In the genomic region with DNA sequence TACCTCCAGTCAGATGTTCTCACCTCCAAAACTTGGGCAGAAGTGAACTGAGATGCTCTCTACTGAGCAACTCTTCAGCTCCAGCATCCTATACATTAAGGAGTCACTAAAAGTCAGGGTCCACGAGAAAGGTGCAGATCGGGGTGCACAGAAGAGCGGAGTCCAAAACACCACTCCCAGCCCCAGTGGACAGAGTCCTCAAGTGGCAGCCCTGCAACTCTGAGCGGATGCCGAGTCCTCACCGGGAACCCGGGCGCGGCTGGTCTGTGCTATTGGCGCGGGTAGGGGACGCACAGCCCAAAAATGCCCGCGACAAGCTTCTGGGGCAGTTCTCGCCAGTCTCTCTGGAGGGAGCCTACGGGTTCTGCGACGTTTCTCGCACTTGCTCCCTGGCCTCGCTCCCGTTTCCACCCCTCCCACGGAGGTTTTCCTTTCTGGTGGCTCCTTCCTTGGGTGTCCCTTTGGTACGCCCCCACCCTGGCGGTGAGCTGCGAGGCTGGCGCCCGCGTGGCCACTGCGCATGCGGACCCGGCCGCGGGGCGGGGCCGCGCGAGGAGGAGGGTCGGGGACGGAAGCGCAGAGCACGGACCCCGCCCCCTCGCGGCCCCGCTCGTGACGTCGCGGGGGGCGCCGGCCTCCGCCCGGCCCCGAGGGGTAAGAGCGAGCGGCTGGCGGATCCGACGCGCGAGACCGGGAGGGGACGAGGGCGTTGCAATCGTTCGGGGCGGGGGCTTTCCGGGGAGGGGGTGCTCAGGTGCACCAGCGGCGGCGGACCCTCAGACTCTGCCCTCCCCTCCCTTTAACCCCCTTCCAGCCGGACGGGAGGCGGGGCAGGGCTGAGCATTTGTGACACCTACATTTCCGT, we compare ENCODE assay signal across 8 cellular contexts. TPM values are rescaled to one million over a fixed set of nuclear protein-coding genes. Genes with fewer than 3 reads are reported as not detected.
A peak's percentile ranks its signal among the peaks of the same experiment; 100 is the strongest.
DNase-seq lines count a peak whose midpoint lies in the region; ATAC-seq and TF ChIP-seq lines count a peak whose summit lies in the region.

A gene with protein sequence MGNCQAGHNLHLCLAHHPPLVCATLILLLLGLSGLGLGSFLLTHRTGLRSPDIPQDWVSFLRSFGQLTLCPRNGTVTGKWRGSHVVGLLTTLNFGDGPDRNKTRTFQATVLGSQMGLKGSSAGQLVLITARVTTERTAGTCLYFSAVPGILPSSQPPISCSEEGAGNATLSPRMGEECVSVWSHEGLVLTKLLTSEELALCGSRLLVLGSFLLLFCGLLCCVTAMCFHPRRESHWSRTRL (plus strand): TSS at position 601 of the 865 bp plus-strand sequence. CDS start 1,065 bp downstream, outside the sequence.

- ATAC-seq in HG02840 (IDR thresholded peaks at IDR 0.05; ENCODE audit: low FRiP score, unreplicated experiment), result peak; percentile 82
- ATAC-seq in right cardiac atrium, result peak; percentile 98

- H3K27ac ChIP-seq in angular gyrus (ENCODE audit: low read depth, low read length), result peak within 1 kb of the TSS; percentile 93
- peak within 1 kb of the TSS; percentile 95 for H3K27ac ChIP-seq in right cardiac atrium (ENCODE audit: low read length)
- H3K27ac ChIP-seq in rectal smooth muscle tissue (ENCODE audit: low read depth, low read length), result peak within 1 kb of the TSS; percentile 80
- peak within 1 kb of the TSS; percentile 94 for H3K27ac ChIP-seq in vagina

- no peaks in the 10 kb centered on the region for H3K9me3 ChIP-seq in right cardiac atrium (ENCODE audit: control insufficient read depth, low read length)
- no peaks in the 10 kb centered on the region for H3K9me3 ChIP-seq in vagina

- H3K27me3 ChIP-seq in right cardiac atrium (ENCODE audit: control insufficient read depth, insufficient read depth) (no peaks in the 10 kb centered on the region), rectal smooth muscle tissue (ENCODE audit: control insufficient read depth, insufficient read depth, low read length) (no peaks in the 10 kb centered on the region), vagina (no peaks in the 10 kb centered on the region)

- H3K36me3 ChIP-seq in rectal smooth muscle tissue (ENCODE audit: control insufficient read depth, insufficient read depth, low read length) (no peaks in the 10 kb centered on the region), vagina (no peaks in the 10 kb centered on the region)

- peak in 1 of 2 donors; percentile 42 for TF ChIP-seq POLR2A in vagina (IDR thresholded peaks at IDR 0.05)

- DNase-seq in NCI-H146 treated with DMSO at 0.1 percent for 48 hours (lab: John Stamatoyannopoulos, UW; ENCODE audit: unreplicated experiment) (peak; percentile 84), T-helper 2 cell (peak; percentile 88 to 93 (median 90)), right cardiac atrium (peak; percentile 91 to 98 (median 97)), vagina (ENCODE audit: extremely low spot score in 2 of 2) (no peak)

- under 1% methylated on average over 75 of the region's 75 CpGs for WGBS in right cardiac atrium

- H3K4me1 ChIP-seq in right cardiac atrium (ENCODE audit: control insufficient read depth, insufficient read depth, low read length) (no peaks in the 10 kb centered on the region), rectal smooth muscle tissue (ENCODE audit: control insufficient read depth, insufficient read depth, low read length) (peaks cover 6% of the 10 kb centered on the region), vagina (peaks cover 16% of the 10 kb centered on the region)

- H3K4me3 ChIP-seq in GM12875 (ENCODE audit: low read depth, low read length), result peak within 1 kb of the TSS; percentile 80
- peak within 1 kb of the TSS; percentile 80 for H3K4me3 ChIP-seq in right cardiac atrium (ENCODE audit: low read length)
- peak within 1 kb of the TSS; percentile 73 for H3K4me3 ChIP-seq in rectal smooth muscle tissue (ENCODE audit: low read length)
- peak within 1 kb of the TSS; percentile 68 to 81 for H3K4me3 ChIP-seq in vagina

- TF ChIP-seq CTCF in GM12875 (IDR thresholded peaks at IDR 0.05; ENCODE audit: borderline replicate concordance, insufficient read depth, low read depth, low read length) (0 out of 2 replicates have a peak, but pooled peaks have one; percentile 28), vagina (IDR thresholded peaks at IDR 0.05) (peak in 2 of 3 experiments; percentile 28 to 59)

- H3K9ac ChIP-seq in rectal smooth muscle tissue (ENCODE audit: low read length), result peak within 1 kb of the TSS; percentile 82

- intact Hi-C loops in right cardiac atrium (cut with DNase I), result loop anchor here in 2 of 4 donors (2.0 to 5.0 kb wide), 2 partner anchors 34 to 35 kb away; a partner anchor contains a TSS
- intact Hi-C loops in vagina (cut with DNase I), result no loop called here

RNA-seq across cellular contexts. Expression of the gene that starts here (rescaled TPM):
- 10 to 100 TPM; 79.7 to 90.4 (median 82.1) TPM for total RNA-seq in right cardiac atrium
- 97.4 TPM for polyA plus RNA-seq in right cardiac atrium
- 85.7 TPM for total RNA-seq in vagina

Comparison
In these comparisons a context has a peak if more than half of its experiments do, and no peak if none do; other contexts are left out.
1. DNase-seq: peak in NCI-H146 treated with DMSO at 0.1 percent for 48 hours (single experiment), T-helper 2 cell (5 of 5) and right cardiac atrium (3 of 3); none in vagina (0 of 2).
2. Peak in every context shown above with its lines, with median percentiles within 50 percentile points of each other: H3K4me3 ChIP-seq and H3K27ac ChIP-seq.